12 cellular contexts compared by ENCODE assay signal in the genomic region with DNA sequence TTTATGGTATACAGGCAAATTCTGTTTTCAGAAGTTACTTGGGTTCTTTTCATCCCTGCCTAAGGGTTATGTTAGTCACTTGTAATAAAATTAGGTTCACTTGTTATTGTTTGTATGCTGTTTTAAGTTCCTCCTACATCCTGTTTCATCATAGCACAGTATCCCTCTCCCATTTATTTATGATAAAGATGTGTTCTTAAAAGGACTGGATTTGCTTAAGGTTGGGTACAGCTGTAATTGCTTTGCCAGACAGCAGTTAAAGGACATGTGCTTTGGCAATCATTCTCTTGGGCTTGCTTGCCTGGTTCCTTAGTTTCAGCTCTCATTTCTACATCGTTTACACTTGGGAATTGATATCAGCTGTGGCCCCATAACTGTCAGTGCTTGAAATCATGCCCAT. TPM values are rescaled to one million over a fixed set of nuclear protein-coding genes. Genes with fewer than 3 reads are reported as not detected.
DNase-seq lines count a peak whose midpoint lies in the region; ATAC-seq, FAIRE-seq and TF ChIP-seq lines count a peak whose summit lies in the region.
"Had no signal": no experiment of that assay in that cellular context is flagged by ENCODE, and none has a peak within 500 bp of the region (broad histone marks: within the 10 kb centered on the region; RNA-seq: fewer than 3 reads in every experiment).

No MANE protein-coding gene starts in this region.

- no peaks in the 10 kb centered on the region for H3K9me3 Mint-ChIP-seq in activated naive CD8-positive, alpha-beta T cell treated with anti-CD3 and anti-CD28 coated beads, Interleukin-2, amount 50 U/mL, for 24 hours
- H3K9me3 Mint-ChIP-seq: activated T-cell treated with anti-CD3 and anti-CD28 coated beads, Interleukin-2, amount 50 U/mL, for 24 hours had no signal

- ATAC-seq in activated naive CD8-positive, alpha-beta T cell treated with anti-CD3 and anti-CD28 coated beads, Interleukin-2, amount 50 U/mL, for 24 hours, result no peak
- peak; percentile 25 for ATAC-seq in lung (ENCODE audit: insufficient read depth, low FRiP score)

- no peaks in the 10 kb centered on the region for H3K9me3 ChIP-seq in lung (ENCODE audit: control insufficient read depth in 2 of 2, insufficient read depth in 1 of 2, low read length in 1 of 2)
- H3K9me3 ChIP-seq: esophagus squamous epithelium had no signal

- H3K27me3 ChIP-seq in lung (ENCODE audit: control insufficient read depth, insufficient read depth), result no peaks in the 10 kb centered on the region
- H3K27me3 ChIP-seq: esophagus squamous epithelium had no signal

- FAIRE-seq in H54 (lab: Jason Lieb, UNC), result peak; percentile 33
- FAIRE-seq: RCC 7860 had no signal

- TF ChIP-seq POLR2A in H54 (IDR thresholded peaks at IDR 0.05; ENCODE audit: low read depth, low read length), result no peak

- H3K4me3 ChIP-seq in lung, result no peak overlapping the region
- H3K4me3 ChIP-seq: esophagus squamous epithelium had no signal

- peak overlapping the region; percentile 19 for H3K27ac Mint-ChIP-seq in activated naive CD8-positive, alpha-beta T cell treated with anti-CD3 and anti-CD28 coated beads, Interleukin-2, amount 50 U/mL, for 24 hours

- peaks cover 0 to 19% of the 10 kb centered on the region in 2 donors for H3K4me1 ChIP-seq in lung (ENCODE audit: control insufficient read depth in 2 of 2, insufficient read depth in 2 of 2, low read length in 2 of 2)

- POLR2A ChIA-PET in GM10248 (lab: Yijun Ruan, JAX), result no interaction called here

- CTCF ChIA-PET in GM10248 (lab: Yijun Ruan, JAX), result interaction anchor here (0.7 kb wide), 1 partner anchor 15 kb away, joined by 3 read pairs; no protein-coding TSS in a partner anchor

- DNase-seq in DMS153 treated with DMSO at 0.1 percent for 48 hours (lab: John Stamatoyannopoulos, UW; ENCODE audit: unreplicated experiment) (peak; percentile 25), H54 (ENCODE audit: insufficient read length, low spot score) (no peak), lung (ENCODE audit: low spot score) (no peak), medulla oblongata (ENCODE audit: extremely low spot score) (no peak), GM10248 (ENCODE audit: extremely low spot score) (no peak), SKM-1 treated with dmso at 0.1 percent for 144 hours (lab: John Stamatoyannopoulos, UW; ENCODE audit: unreplicated experiment) (no peak), HPDE6-E6E7 (ENCODE audit: extremely low spot score) (no peak)
- DNase-seq in activated naive CD8-positive, alpha-beta T cell treated with anti-CD3 and anti-CD28 coated beads, Interleukin-2, amount 50 U/mL, for 24 hours, result no peak
- DNase-seq: activated T-cell treated with anti-CD3 and anti-CD28 coated beads, Interleukin-2, amount 50 U/mL, for 24 hours; esophagus squamous epithelium; stimulated activated CD8-positive, alpha-beta memory T cell treated with anti-CD3 and anti-CD28 coated beads, Interleukin-4, amount 100 ng/mL, for 48 hours had no signal

- no peak overlapping the region for H3K27ac ChIP-seq in lung (ENCODE audit: low read depth in 1 of 2, low read length in 1 of 2)
- H3K27ac ChIP-seq: esophagus squamous epithelium had no signal

- TF ChIP-seq CTCF in lung (IDR thresholded peaks at IDR 0.05; ENCODE audit: control extremely low read depth, extremely low read depth) (no peak), GM10248 (IDR thresholded peaks at IDR 0.05; ENCODE audit: control extremely low read depth, extremely low read depth, low read depth, missing control alignments) (no peak)

- 26 to 38% methylated on average over 1 of the region's 1 CpG for WGBS in lung, 2 donors

- H3K4me3 Mint-ChIP-seq in activated naive CD8-positive, alpha-beta T cell treated with anti-CD3 and anti-CD28 coated beads, Interleukin-2, amount 50 U/mL, for 24 hours, result no peak overlapping the region
- H3K4me3 Mint-ChIP-seq: activated T-cell treated with anti-CD3 and anti-CD28 coated beads, Interleukin-2, amount 50 U/mL, for 24 hours had no signal

- H3K4me1 Mint-ChIP-seq in activated naive CD8-positive, alpha-beta T cell treated with anti-CD3 and anti-CD28 coated beads, Interleukin-2, amount 50 U/mL, for 24 hours, result peaks cover 63% of the 10 kb centered on the region

- H3K36me3 Mint-ChIP-seq in activated naive CD8-positive, alpha-beta T cell treated with anti-CD3 and anti-CD28 coated beads, Interleukin-2, amount 50 U/mL, for 24 hours (ENCODE audit: low read depth), result peaks cover 9% of the 10 kb centered on the region

- no peaks in the 10 kb centered on the region for H3K36me3 ChIP-seq in lung (ENCODE audit: control insufficient read depth in 2 of 2, insufficient read depth in 2 of 2, low read length in 2 of 2)
- H3K36me3 ChIP-seq: esophagus squamous epithelium had no signal

- H3K27me3 Mint-ChIP-seq in activated naive CD8-positive, alpha-beta T cell treated with anti-CD3 and anti-CD28 coated beads, Interleukin-2, amount 50 U/mL, for 24 hours, result no peaks in the 10 kb centered on the region
- H3K27me3 Mint-ChIP-seq: activated T-cell treated with anti-CD3 and anti-CD28 coated beads, Interleukin-2, amount 50 U/mL, for 24 hours had no signal

RNA-seq across cellular contexts. Expression of a gene that starts 11.7 kb away (rescaled TPM):
- 100 to 1,000 TPM in 1 of 2 donors, 10 to 100 TPM in 1; 95.9 to 126 TPM for total RNA-seq in lung
- polyA plus RNA-seq in lung, result 10 to 100 TPM; 41.4 to 52.4 TPM
